ENCODE assay signal across 8 cellular contexts in genomic region chr11:313787-314547, GRCh38. TPM values are rescaled to one million over a fixed set of nuclear protein-coding genes. Genes with fewer than 3 reads are reported as not detected.
DNase-seq lines count a peak whose midpoint lies in the region; ATAC-seq, FAIRE-seq and TF ChIP-seq lines count a peak whose summit lies in the region.

Gene IFITM1 (plus strand): TSS chr11:314040. CDS start chr11:314171, 131 bp downstream.

- peaks cover 32% of the 10 kb centered on the region; the same call in 1 of the 3 replicates for H3K36me3 ChIP-seq in K562 (ENCODE audit: control insufficient read depth, insufficient read depth, low read length)

- TF ChIP-seq POLR2A in K562 (conservative IDR thresholded peaks at IDR 0.05) = peak; percentile 97

- no peaks in the 10 kb centered on the region for H3K27me3 ChIP-seq in K562 (ENCODE audit: control insufficient read depth in 2 of 2, insufficient read depth in 2 of 2, low read length in 2 of 2)

- POLR2A ChIA-PET in K562 (lab: Yijun Ruan, JAX) = interaction anchor here (0.6 to 0.7 kb wide), 2 partner anchors 9 to 16 kb away, joined by 3 read pairs; no protein-coding TSS in a partner anchor

- H3K9me1 ChIP-seq in K562 (ENCODE audit: control insufficient read depth, insufficient read depth, low read length) = no peaks in the 10 kb centered on the region

- peak within 1 kb of the TSS; percentile 60 for H2AFZ ChIP-seq in K562 (ENCODE audit: low read depth, low read length)

- in situ Hi-C loops in K562 (cut with MboI) = loop anchor here (5.0 kb wide), 1 partner anchor 38 kb away; no protein-coding TSS in a partner anchor

- 0 out of 4 replicates have a peak, but pooled peaks of 1 of the 2 experiments have one; percentile 26 for TF ChIP-seq RAD21 in K562 (CRISPR knock-in tag; conservative IDR thresholded peaks at IDR 0.05 in 1 of 2, IDR thresholded peaks at IDR 0.05 in 1 of 2)

- no peaks in the 10 kb centered on the region for H3K9me3 ChIP-seq in K562 (replicated peaks; ENCODE audit: control insufficient read depth, insufficient read depth, low read depth, low read length)
- H3K9me3 ChIP-seq in iPS-18c (ENCODE audit: control insufficient read depth, insufficient read depth, low read length) = no peaks in the 10 kb centered on the region

- peak within 1 kb of the TSS; percentile 87 for H3K27ac ChIP-seq in K562 (ENCODE audit: extremely low read depth, low read depth, low read length)

- WGBS in K562 (ENCODE audit: insufficient coverage, low coverage, missing lambda C conversion rate) = 2% methylated on average over 18 of the region's 18 CpGs

- CTCF ChIA-PET in K562 (lab: Yijun Ruan, JAX; ENCODE audit: low intra/inter-chr PET ratio) = no interaction called here

- TSS peak; percentile 95 for BruUV-seq in K562 (replicated peaks; lab: Mats Ljungman, UMichigan)

- H3K9ac ChIP-seq in K562 (ENCODE audit: insufficient read depth in 1 of 2, low read depth in 2 of 2, low read length in 2 of 2) = peak within 1 kb of the TSS; percentile 82 to 98

- H3K79me2 ChIP-seq in K562 (ENCODE audit: control insufficient read depth, insufficient read depth, low read length) = peaks cover 78% of the 10 kb centered on the region

- no peak for TF ChIP-seq EP300 in K562 (IDR thresholded peaks at IDR 0.05; ENCODE audit: low read length)

- no peak for TF ChIP-seq CTCF in K562 (IDR thresholded peaks at IDR 0.05 in 2 of 3, conservative IDR thresholded peaks at IDR 0.05 in 1 of 3; ENCODE audit: insufficient read depth in 2 of 3, low read depth in 1 of 3, low read length in 3 of 3)

- H4K20me1 ChIP-seq in K562 (replicated peaks; ENCODE audit: control insufficient read depth, insufficient read depth, low read length) = peaks cover 5% of the 10 kb centered on the region; the same call in 1 of the 2 replicates

- peak within 1 kb of the TSS; percentile 95 for H3K4me2 ChIP-seq in K562 (ENCODE audit: insufficient read depth, low read length)

- DNase-seq in EH (ENCODE audit: low read depth) (peak; percentile 92), H4 (ENCODE audit: low spot score) (peak; percentile 83), SKM-1 (lab: John Stamatoyannopoulos, UW; ENCODE audit: unreplicated experiment) (peak; percentile 38), K562 (ENCODE audit: extremely low read depth in 1 of 4, low spot score in 3 of 4) (peak in 2 of 4 experiments; percentile 84 to 89), NCI-H1436 treated with DMSO at 0.1 percent for 48 hours (lab: John Stamatoyannopoulos, UW) (no peak), islet precursor cell (no peak)
- peak; percentile 50 for DNase-seq in stimulated activated CD4-positive, alpha-beta T cell treated with anti-CD3 and anti-CD28 coated beads, Interleukin-4, amount 100 ng/mL, for 24 hours

- H3K4me1 ChIP-seq in K562 (replicated peaks in 1 of 2; ENCODE audit: control insufficient read depth in 2 of 2, insufficient read depth in 2 of 2, low read length in 2 of 2) = peaks cover 33 to 43% of the 10 kb centered on the region in 2 experiments

- H3K4me3 ChIP-seq in K562 (peak within 1 kb of the TSS; percentile 69), iPS-18c (ENCODE audit: insufficient read depth, low read depth, low read length) (peak within 1 kb of the TSS; percentile 71)

- intact Hi-C loops in K562 (cut with micrococcal nuclease) = loop anchor here (5.0 kb wide), 1 partner anchor 47 kb away; no protein-coding TSS in a partner anchor

- FAIRE-seq in K562 (lab: Jason Lieb, UNC) = peak; percentile 82

- peak; percentile 56 for ATAC-seq in K562

TF ChIP-seq in K562, 482 proteins besides CTCF, POLR2A, EP300 and RAD21 (continues in another document):
- TF ChIP-seq NFRKB (IDR thresholded peaks at IDR 0.05; ENCODE audit: low read depth) (peak; percentile 51; the same call in 1 of the 2 replicates), TOE1 (IDR thresholded peaks at IDR 0.05; ENCODE audit: borderline replicate concordance) (peak; percentile 38; the same call in 1 of the 2 replicates), TOE1 (CRISPR knock-in tag; IDR thresholded peaks at IDR 0.05; ENCODE audit: borderline replicate concordance, low read depth) (no peak), MLLT1 (IDR thresholded peaks at IDR 0.05) (peak; percentile 92 to 94), TCF3 (CRISPR knock-in tag; IDR thresholded peaks at IDR 0.05) (no peak), ZHX1 (conservative IDR thresholded peaks at IDR 0.05; ENCODE audit: low read length) (no peak), ZNF717 (CRISPR knock-in tag; IDR thresholded peaks at IDR 0.05) (no peak), ZNF740 (CRISPR knock-in tag; IDR thresholded peaks at IDR 0.05) (peak; percentile 80), ZNF740 (tag; IDR thresholded peaks at IDR 0.05) (no peak), ADNP (tag; IDR thresholded peaks at IDR 0.05) (no peak), CREBBP (IDR thresholded peaks at IDR 0.05; ENCODE audit: low read depth, low read length) (no peak), SMAD1 (IDR thresholded peaks at IDR 0.05; ENCODE audit: low read depth, low read length, partially characterized antibody) (peak; percentile 24), GTF2B (IDR thresholded peaks at IDR 0.05; ENCODE audit: extremely low read depth, insufficient read length) (peak; percentile 27), ZNF696 (CRISPR knock-in tag; conservative IDR thresholded peaks at IDR 0.05) (no peak), MEIS2 (IDR thresholded peaks at IDR 0.05; ENCODE audit: partially characterized antibody) (peak; percentile 51)

RNA-seq across cellular contexts. Expression of gene IFITM1, which starts in this region (rescaled TPM):
- total RNA-seq in H4 (2014; rRNA removed; shearing (Covaris generic)) = 179 TPM in 2 replicates
- total RNA-seq in K562 (2011; cell fraction: chromatin; rRNA removed; ENCODE audit: low replicate concordance) = 394 and 929 TPM in 2 replicates
- 1,445 and 1,483 TPM in 2 replicates for total RNA-seq in K562 (2011; cell fraction: nucleolus; rRNA removed)
- 1,061 and 1,262 TPM in 2 replicates for total RNA-seq in K562 (2011; cell fraction: nucleoplasm; rRNA removed)
- total RNA-seq in K562 (2014; rRNA removed) (793 and 818 TPM in 2 replicates), K562 (2014; rRNA removed; fragmentation: Illumina TruSeq; extraction: Trizol) (572 and 787 TPM in 2 replicates), K562 (2015; rRNA removed; fragmentation: Illumina TruSeq; extraction: Trizol) (979 and 985 TPM in 2 replicates), K562 (2021) (691 and 717 TPM in 2 replicates)
- polyA plus RNA-seq in K562 (2011; rRNA removed) (900 and 1,311 TPM in 2 replicates), K562 (2014; fragmentation: Illumina TruSeq; extraction: Trizol) (1,966 and 1,984 TPM in 2 replicates), K562 (2014; fragmentation: Nextera tagmentation; extraction: Ambion mirVana) (1,000 to 10,000 TPM; 4,252 to 5,579 TPM), K562 (2014; rRNA removed) (974 and 999 TPM in 2 replicates)
- polyA plus RNA-seq in K562 (2011; cell fraction: cytosol; rRNA removed) = 2,724 and 2,737 TPM in 2 replicates
- 780 and 1,049 TPM in 2 replicates for polyA plus RNA-seq in K562 (2011; cell fraction: nucleus; rRNA removed)
- 1,084 and 1,212 TPM in 2 replicates for polyA plus RNA-seq in K562 (2012)
- polyA minus RNA-seq in K562 (2011; rRNA and poly(A)+ RNA removed) = 752 and 801 TPM in 2 replicates
- polyA minus RNA-seq in K562 (2011; cell fraction: cytosol; rRNA and poly(A)+ RNA removed) = 577 and 662 TPM in 2 replicates
- polyA minus RNA-seq in K562 (2011; cell fraction: nucleus; rRNA and poly(A)+ RNA removed) = 139 and 266 TPM in 2 replicates

Comparison
In these comparisons a context has a peak if more than half of its experiments do, and no peak if none do; other contexts are left out.
1. DNase-seq: peak in EH (single experiment), H4 (single experiment), SKM-1 (single experiment) and stimulated activated CD4-positive, alpha-beta T cell treated with anti-CD3 and anti-CD28 coated beads, Interleukin-4, amount 100 ng/mL, for 24 hours (single experiment); none in NCI-H1436 treated with DMSO at 0.1 percent for 48 hours (single experiment) and islet precursor cell (single experiment).